In the genomic region with DNA sequence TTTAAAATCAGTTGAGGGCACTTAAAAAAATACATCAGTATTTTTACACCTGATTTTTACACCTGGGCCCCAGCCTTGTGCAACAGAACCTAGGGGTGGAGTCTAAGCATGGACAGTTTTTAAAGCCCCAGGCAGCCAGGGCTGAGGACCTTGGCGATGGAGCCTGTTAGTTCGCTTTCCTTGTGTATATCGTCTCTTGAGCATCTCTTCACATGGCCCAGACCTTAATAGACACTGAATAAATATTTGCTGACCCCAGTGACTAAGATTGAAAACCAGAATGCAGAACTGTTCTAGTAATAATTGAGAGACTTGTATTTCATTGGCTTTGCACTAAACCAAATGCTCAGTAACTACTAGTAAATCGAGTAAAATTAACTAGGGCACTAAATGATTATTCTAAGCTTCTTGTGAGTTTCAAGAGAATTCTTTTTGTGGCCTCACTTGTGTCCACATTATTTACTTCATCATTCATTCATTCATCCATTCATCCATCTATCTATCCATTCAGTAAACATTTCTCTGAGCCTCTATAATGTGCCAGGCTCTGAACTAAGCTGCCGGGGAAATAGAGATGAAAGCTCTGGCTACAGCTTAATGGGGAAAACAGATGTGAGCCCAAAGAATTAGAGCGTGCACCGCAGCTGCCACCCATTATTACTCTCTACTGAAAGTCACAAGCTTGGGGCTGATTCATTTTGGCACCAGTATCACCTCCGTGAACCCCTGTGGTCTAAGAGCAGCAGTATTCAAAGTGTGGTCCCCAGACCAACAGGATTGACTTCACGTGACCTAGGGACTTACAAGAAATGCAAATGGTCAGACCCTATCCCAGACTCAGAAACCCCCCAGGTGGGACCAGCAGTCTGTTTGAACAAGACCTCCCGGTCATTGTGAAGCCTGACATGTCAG, we compare ENCODE assay signal across 8 cellular contexts. TPM values are rescaled to one million over a fixed set of nuclear protein-coding genes. Genes with fewer than 3 reads are reported as not detected.
DNase-seq lines count a peak whose midpoint lies in the region; ATAC-seq and TF ChIP-seq lines count a peak whose summit lies in the region.

No MANE protein-coding gene starts in this region.

- POLR2A ChIA-PET in activated B cell treated with CpG ODN at 0.5 μM for 24 hours (lab: Charles Lee): interaction anchor here (0.5 to 3.3 kb wide), 20 partner anchors 7 to 190 kb away, joined by 3 to 130 read pairs (median 4); a partner anchor contains a TSS

- peak; percentile 60 for DNase-seq in activated naive CD4-positive, alpha-beta T cell treated with anti-CD3 and anti-CD28 coated beads for 36 hours
- DNase-seq in activated naive CD4-positive, alpha-beta T cell treated with anti-CD3 and anti-CD28 coated beads, Interleukin-2, amount 50 U/mL, for 16 hours: no peak
- DNase-seq in activated B cell treated with CpG ODN at 0.5 μM for 24 hours (no peak), ecto neural progenitor cell (ENCODE audit: low spot score) (no peak), NCI-H1092 (lab: John Stamatoyannopoulos, UW) (no peak), activated gamma-delta T cell (lab: John Stamatoyannopoulos, UW) (no peak)

- H3K27ac Mint-ChIP-seq in activated naive CD4-positive, alpha-beta T cell treated with anti-CD3 and anti-CD28 coated beads for 36 hours: no peak overlapping the region
- H3K27ac Mint-ChIP-seq in activated B cell treated with CpG ODN at 0.5 μM for 24 hours: peak overlapping the region; percentile 97
- H3K27ac Mint-ChIP-seq in stimulated activated naive CD8-positive, alpha-beta T cell treated with anti-CD3 and anti-CD28 coated beads, Interleukin-15, Interleukin-2, amounts not matched to agents 100 ng/mL and 50 ng/mL, for 24 hours: peak overlapping the region; percentile 45

- CTCF ChIA-PET in activated naive CD4-positive, alpha-beta T cell treated with anti-CD3 and anti-CD28 coated beads for 36 hours (lab: Charles Lee): interaction anchor here (0.6 to 0.9 kb wide), 3 partner anchors 37 to 294 kb away, joined by 3 read pairs; no protein-coding TSS in a partner anchor
- CTCF ChIA-PET in activated B cell treated with CpG ODN at 0.5 μM for 24 hours (lab: Charles Lee): interaction anchor here (0.9 to 2.8 kb wide), 8 partner anchors 7 to 98 kb away, joined by 3 to 11 read pairs (median 8); a partner anchor contains a TSS

- no peaks in the 10 kb centered on the region for H3K27me3 Mint-ChIP-seq in activated naive CD4-positive, alpha-beta T cell treated with anti-CD3 and anti-CD28 coated beads for 36 hours (ENCODE audit: low read depth)
- no peaks in the 10 kb centered on the region for H3K27me3 Mint-ChIP-seq in activated B cell treated with CpG ODN at 0.5 μM for 24 hours
- H3K27me3 Mint-ChIP-seq in stimulated activated naive CD8-positive, alpha-beta T cell treated with anti-CD3 and anti-CD28 coated beads, Interleukin-15, Interleukin-2, amounts not matched to agents 100 ng/mL and 50 ng/mL, for 24 hours: no peaks in the 10 kb centered on the region

- intact Hi-C loops in activated naive CD4-positive, alpha-beta T cell treated with anti-CD3 and anti-CD28 coated beads for 36 hours (cut with micrococcal nuclease): loop anchor here (1.0 to 5.0 kb wide), 2 partner anchors 79 to 199 kb away; a partner anchor contains a TSS
- intact Hi-C loops in activated B cell treated with CpG ODN at 0.5 μM for 24 hours (cut with micrococcal nuclease): loop anchor here (1.0 to 5.0 kb wide), 2 partner anchors 36 to 73 kb away; a partner anchor contains a TSS

- no peaks in the 10 kb centered on the region for H3K9me3 Mint-ChIP-seq in activated naive CD4-positive, alpha-beta T cell treated with anti-CD3 and anti-CD28 coated beads for 36 hours
- H3K9me3 Mint-ChIP-seq in activated B cell treated with CpG ODN at 0.5 μM for 24 hours: no peaks in the 10 kb centered on the region
- H3K9me3 Mint-ChIP-seq in stimulated activated naive CD8-positive, alpha-beta T cell treated with anti-CD3 and anti-CD28 coated beads, Interleukin-15, Interleukin-2, amounts not matched to agents 100 ng/mL and 50 ng/mL, for 24 hours: no peaks in the 10 kb centered on the region

- no peak for TF ChIP-seq CTCF in activated B cell treated with CpG ODN at 0.5 μM for 24 hours (IDR thresholded peaks at IDR 0.05)

- ATAC-seq in HG02840 (IDR thresholded peaks at IDR 0.05; ENCODE audit: low FRiP score, unreplicated experiment) (peak; percentile 62), activated B cell treated with CpG ODN at 0.5 μM for 24 hours (ENCODE audit: low read depth) (peak; percentile 51)

- H3K4me3 Mint-ChIP-seq in activated naive CD4-positive, alpha-beta T cell treated with anti-CD3 and anti-CD28 coated beads for 36 hours: no peak overlapping the region
- peak overlapping the region; percentile 45 for H3K4me3 Mint-ChIP-seq in activated B cell treated with CpG ODN at 0.5 μM for 24 hours
- no peak overlapping the region for H3K4me3 Mint-ChIP-seq in stimulated activated naive CD8-positive, alpha-beta T cell treated with anti-CD3 and anti-CD28 coated beads, Interleukin-15, Interleukin-2, amounts not matched to agents 100 ng/mL and 50 ng/mL, for 24 hours

- H3K36me3 Mint-ChIP-seq in activated naive CD4-positive, alpha-beta T cell treated with anti-CD3 and anti-CD28 coated beads for 36 hours (ENCODE audit: low read depth): no peaks in the 10 kb centered on the region
- H3K36me3 Mint-ChIP-seq in activated B cell treated with CpG ODN at 0.5 μM for 24 hours (ENCODE audit: low read depth): no peaks in the 10 kb centered on the region
- H3K36me3 Mint-ChIP-seq in stimulated activated naive CD8-positive, alpha-beta T cell treated with anti-CD3 and anti-CD28 coated beads, Interleukin-15, Interleukin-2, amounts not matched to agents 100 ng/mL and 50 ng/mL, for 24 hours (ENCODE audit: low read depth): no peaks in the 10 kb centered on the region

- H3K4me1 Mint-ChIP-seq in activated naive CD4-positive, alpha-beta T cell treated with anti-CD3 and anti-CD28 coated beads for 36 hours (ENCODE audit: low read depth): peaks cover 20% of the 10 kb centered on the region
- H3K4me1 Mint-ChIP-seq in activated B cell treated with CpG ODN at 0.5 μM for 24 hours: peaks cover 36% of the 10 kb centered on the region
- peaks cover 18% of the 10 kb centered on the region for H3K4me1 Mint-ChIP-seq in stimulated activated naive CD8-positive, alpha-beta T cell treated with anti-CD3 and anti-CD28 coated beads, Interleukin-15, Interleukin-2, amounts not matched to agents 100 ng/mL and 50 ng/mL, for 24 hours (ENCODE audit: low read depth)

RNA-seq across cellular contexts. Expression of a gene that starts 30.7 kb away (rescaled TPM):
- total RNA-seq in activated naive CD4-positive, alpha-beta T cell treated with anti-CD3 and anti-CD28 coated beads for 36 hours: 1 to 10 TPM; 6.1 to 6.2 TPM
- 38.6 and 41.4 TPM in 2 replicates for total RNA-seq in activated B cell treated with CpG ODN at 0.5 μM for 24 hours
